In the genomic region with DNA sequence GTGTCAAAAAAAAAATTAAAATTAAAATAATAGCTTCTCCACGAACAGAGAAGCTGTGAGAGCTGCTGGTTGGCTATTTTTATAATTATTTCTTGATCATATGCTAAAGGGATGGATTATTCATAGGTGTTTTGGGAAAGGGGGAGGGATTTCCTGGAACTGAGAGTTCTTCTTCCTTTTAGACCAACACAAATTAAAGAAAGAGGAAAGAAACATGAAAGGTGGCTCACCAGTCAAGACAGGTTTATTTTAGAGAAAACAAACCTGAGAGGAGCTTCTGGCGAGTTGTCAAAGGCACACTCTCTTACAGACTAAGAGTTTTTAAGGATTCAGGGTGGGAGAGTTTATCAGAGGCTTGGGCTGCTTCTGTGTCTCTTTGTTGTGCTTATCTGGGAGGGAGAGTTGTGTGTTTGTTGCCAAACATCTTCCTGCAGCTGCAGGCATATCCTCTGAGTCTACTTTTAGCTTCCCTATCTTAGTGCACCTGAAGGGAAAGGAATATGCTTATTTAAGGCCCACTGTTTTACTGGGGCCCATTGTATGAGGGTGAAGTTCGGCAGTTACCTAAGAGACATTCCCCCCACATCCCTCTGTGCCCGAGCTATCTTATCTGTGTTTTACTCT, we compare ENCODE assay signal across 1 cellular context.
A peak's percentile ranks its signal among the peaks of the same experiment; 100 is the strongest.
TF ChIP-seq lines count a peak whose summit lies in the region.

No MANE protein-coding gene starts in this region.

TF ChIP-seq in HepG2, 621 proteins besides CTCF, POLR2A, EP300 and RAD21:
- TF ChIP-seq ZNF850 (CRISPR knock-in tag; conservative IDR thresholded peaks at IDR 0.05), result peak; percentile 99
